ENCODE assay signal across 8 cellular contexts in the genomic region with DNA sequence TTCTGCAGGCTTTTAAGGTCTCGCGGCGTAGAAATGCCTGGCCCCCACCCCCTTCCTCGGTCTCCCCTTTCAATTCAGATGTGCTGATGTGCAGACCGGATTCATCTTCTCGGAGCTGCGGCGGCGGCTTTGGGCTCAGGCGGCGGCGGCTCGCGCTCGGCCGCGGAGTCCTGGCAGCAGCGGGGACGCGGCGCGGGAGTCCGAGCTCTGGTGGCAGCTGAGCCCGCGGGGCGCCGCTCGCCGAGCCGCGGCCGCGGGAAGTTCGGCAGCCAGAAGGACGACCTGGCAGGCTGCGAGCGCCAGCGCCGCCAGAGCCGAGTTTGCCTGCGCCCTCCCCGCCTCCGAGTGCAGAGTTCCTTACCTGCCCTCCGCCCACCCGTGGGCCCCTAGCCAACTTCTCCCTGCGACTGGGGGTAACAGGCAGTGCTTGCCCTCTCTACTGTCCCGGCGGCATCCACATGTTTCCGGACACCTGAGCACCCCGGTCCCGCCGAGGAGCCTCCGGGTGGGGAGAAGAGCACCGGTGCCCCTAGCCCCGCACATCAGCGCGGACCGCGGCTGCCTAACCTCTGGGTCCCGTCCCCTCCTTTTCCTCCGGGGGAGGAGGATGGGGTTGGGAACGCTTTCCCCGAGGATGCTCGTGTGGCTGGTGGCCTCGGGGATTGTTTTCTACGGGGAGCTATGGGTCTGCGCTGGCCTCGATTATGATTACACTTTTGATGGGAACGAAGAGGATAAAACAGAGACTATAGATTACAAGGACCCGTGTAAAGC. TPM values are rescaled to one million over a fixed set of nuclear protein-coding genes. Genes with fewer than 3 reads are reported as not detected.
A peak's percentile ranks its signal among the peaks of the same experiment; 100 is the strongest.
DNase-seq lines count a peak whose midpoint lies in the region; ATAC-seq and TF ChIP-seq lines count a peak whose summit lies in the region.

No MANE protein-coding gene starts in this region.

- peak overlapping the region; percentile 96 for H3K4me2 ChIP-seq in PC-3 (ENCODE audit: low read length)

- H3K4me3 Mint-ChIP-seq in naive thymus-derived CD4-positive, alpha-beta T cell = peak overlapping the region in 7 of 10 donors; percentile 20 to 58 (median 48)

- H3K27me3 Mint-ChIP-seq in naive thymus-derived CD4-positive, alpha-beta T cell = peaks cover 49 to 62% (median 59%) of the 10 kb centered on the region in 5 donors

- H3K27me3 ChIP-seq in PC-3 (ENCODE audit: low read length) = no peaks in the 10 kb centered on the region
- peaks cover 0 to 12% (median 0%) of the 10 kb centered on the region in 4 donors for H3K27me3 ChIP-seq in esophagus muscularis mucosa
- no peaks in the 10 kb centered on the region for H3K27me3 ChIP-seq in naive thymus-derived CD4-positive, alpha-beta T cell (ENCODE audit: control insufficient read depth in 2 of 2, insufficient read depth in 2 of 2, low read length in 2 of 2)

- DNase-seq in NCI-H82 (lab: John Stamatoyannopoulos, UW) (peak; percentile 43), NCI-H82 treated with DMSO at 0.1 percent for 48 hours (lab: John Stamatoyannopoulos, UW; ENCODE audit: unreplicated experiment) (no peak), PC-3 (peak; percentile 44), esophagus muscularis mucosa (ENCODE audit: extremely low spot score) (no peak), SIG-M5 treated with dmso at 0.1 percent for 504 hours (lab: John Stamatoyannopoulos, UW; ENCODE audit: unreplicated experiment) (no peak)
- no peak for DNase-seq in naive thymus-derived CD4-positive, alpha-beta T cell

- H3F3A ChIP-seq in PC-3 (ENCODE audit: low read length, unreplicated experiment) = no peaks in the 10 kb centered on the region

- H3K4me1 ChIP-seq in PC-3 (ENCODE audit: insufficient read depth, low read length) (peaks cover 29% of the 10 kb centered on the region), esophagus muscularis mucosa (peaks cover 14 to 56% (median 46%) of the 10 kb centered on the region in 4 donors)
- no peaks in the 10 kb centered on the region for H3K4me1 ChIP-seq in naive thymus-derived CD4-positive, alpha-beta T cell (ENCODE audit: control insufficient read depth in 2 of 2, insufficient read depth in 2 of 2, low read length in 2 of 2)

- H3K9me3 ChIP-seq in PC-3 (ENCODE audit: low read length) (no peaks in the 10 kb centered on the region), esophagus muscularis mucosa (no peaks in the 10 kb centered on the region)
- H3K9me3 ChIP-seq in naive thymus-derived CD4-positive, alpha-beta T cell (ENCODE audit: control insufficient read depth in 2 of 3, low read length in 3 of 3) = no peaks in the 10 kb centered on the region

- CTCF ChIA-PET in PC-3 (lab: Charles Lee) = no interaction called here
- CTCF ChIA-PET in naive thymus-derived CD4-positive, alpha-beta T cell (lab: Charles Lee) = no interaction called here

- no peaks in the 10 kb centered on the region for H3K9me2 ChIP-seq in PC-3 (replicated peaks; ENCODE audit: low read length)

- peaks cover 0 to 25% (median 7%) of the 10 kb centered on the region in 7 donors for H3K4me1 Mint-ChIP-seq in naive thymus-derived CD4-positive, alpha-beta T cell

- H2AFZ ChIP-seq in PC-3 (ENCODE audit: low read length) = peak overlapping the region; percentile 99

- H3K79me2 ChIP-seq in PC-3 (ENCODE audit: low read length) = peaks cover 10% of the 10 kb centered on the region; the same call in 1 of the 2 replicates

- H3K36me3 Mint-ChIP-seq in naive thymus-derived CD4-positive, alpha-beta T cell = peaks cover 0 to 6% (median 0%) of the 10 kb centered on the region in 5 donors

- BruUV-seq in PC-3 (replicated peaks; lab: Mats Ljungman, UMichigan) = no TSS peak

- H3K9ac ChIP-seq in PC-3 (ENCODE audit: low read length) = peak overlapping the region; percentile 65

- POLR2A ChIA-PET in PC-3 (lab: Charles Lee; ENCODE audit: unreplicated experiment) = no interaction called here
- POLR2A ChIA-PET in naive thymus-derived CD4-positive, alpha-beta T cell (lab: Charles Lee) = no interaction called here

- TF ChIP-seq POLR2A in esophagus muscularis mucosa (IDR thresholded peaks at IDR 0.05; ENCODE audit: low read depth) = no peak

- H3K4me3 ChIP-seq in PC-3 (ENCODE audit: low read length) = peak overlapping the region; percentile 89
- peak overlapping the region; percentile 58 to 71 (median 71) for H3K4me3 ChIP-seq in esophagus muscularis mucosa
- no peak overlapping the region for H3K4me3 ChIP-seq in naive thymus-derived CD4-positive, alpha-beta T cell (ENCODE audit: low read length)

- H3K27ac Mint-ChIP-seq in naive thymus-derived CD4-positive, alpha-beta T cell = no peak overlapping the region

- no peak for TF ChIP-seq EP300 in esophagus muscularis mucosa (IDR thresholded peaks at IDR 0.05)

- no peak for TF ChIP-seq CTCF in PC-3 (conservative IDR thresholded peaks at IDR 0.05; ENCODE audit: low read depth, low read length)
- TF ChIP-seq CTCF in esophagus muscularis mucosa (IDR thresholded peaks at IDR 0.05) = no peak

- H3K27ac ChIP-seq in PC-3 (ENCODE audit: low read length) = peak overlapping the region; percentile 28; the same call in 1 of the 2 replicates
- H3K27ac ChIP-seq in esophagus muscularis mucosa (replicated peaks in 1 of 4) = peak overlapping the region; percentile 78 to 84 (median 79)
- no peak overlapping the region for H3K27ac ChIP-seq in naive thymus-derived CD4-positive, alpha-beta T cell (ENCODE audit: low read depth, low read length)

- H3K9me3 Mint-ChIP-seq in naive thymus-derived CD4-positive, alpha-beta T cell = peaks cover 0 to 9% (median 0%) of the 10 kb centered on the region in 11 donors

- no peaks in the 10 kb centered on the region for H4K20me1 ChIP-seq in PC-3 (ENCODE audit: low read length)

- WGBS in esophagus muscularis mucosa = 0% methylated on average over 13 of the region's 70 CpGs

- ATAC-seq in PC-3 (peak; percentile 34), HG02798 (IDR thresholded peaks at IDR 0.05; ENCODE audit: poor library complexity, unreplicated experiment) (no peak), GM21576 (IDR thresholded peaks at IDR 0.05; ENCODE audit: unreplicated experiment) (no peak)
- ATAC-seq in naive thymus-derived CD4-positive, alpha-beta T cell = peak; percentile 16

- intact Hi-C loops in PC-3 (cut with micrococcal nuclease) (loop anchor here (1.0 to 5.0 kb wide), 5 partner anchors 141 to 219 kb away; no protein-coding TSS in a partner anchor), esophagus muscularis mucosa (cut with DNase I) (no loop called here)
- intact Hi-C loops in naive thymus-derived CD4-positive, alpha-beta T cell (cut with micrococcal nuclease) = no loop called here

- H3K36me3 ChIP-seq in PC-3 (ENCODE audit: low read depth, low read length) (no peaks in the 10 kb centered on the region), esophagus muscularis mucosa (no peaks in the 10 kb centered on the region)
- no peaks in the 10 kb centered on the region for H3K36me3 ChIP-seq in naive thymus-derived CD4-positive, alpha-beta T cell (ENCODE audit: control insufficient read depth in 2 of 3, insufficient read depth in 3 of 3, low read length in 3 of 3)

RNA-seq across cellular contexts. Expression of a gene that starts 0.4 kb away (rescaled TPM):
- total RNA-seq in PC-3 (2014; rRNA removed) (4.8 and 5.0 TPM in 2 replicates), esophagus muscularis mucosa (10 to 100 TPM in 1 of 4 donors, 1 to 10 TPM in 3; 5.6 to 10.9 (median 8.6) TPM)
- total RNA-seq in naive thymus-derived CD4-positive, alpha-beta T cell = not detected
- polyA plus RNA-seq in naive thymus-derived CD4-positive, alpha-beta T cell = not detected

Comparison
In these comparisons a context has a peak if more than half of its experiments do, and no peak if none do; other contexts are left out.
1. DNase-seq: peak in NCI-H82 (single experiment) and PC-3 (single experiment); none in NCI-H82 treated with DMSO at 0.1 percent for 48 hours (single experiment), esophagus muscularis mucosa (single experiment), naive thymus-derived CD4-positive, alpha-beta T cell (0 of 9) and SIG-M5 treated with dmso at 0.1 percent for 504 hours (single experiment).
2. ATAC-seq: peak in PC-3 (single experiment) and naive thymus-derived CD4-positive, alpha-beta T cell (single experiment); none in HG02798 (single experiment) and GM21576 (single experiment).